ENCODE assay signal across 9 cellular contexts in the genomic region with DNA sequence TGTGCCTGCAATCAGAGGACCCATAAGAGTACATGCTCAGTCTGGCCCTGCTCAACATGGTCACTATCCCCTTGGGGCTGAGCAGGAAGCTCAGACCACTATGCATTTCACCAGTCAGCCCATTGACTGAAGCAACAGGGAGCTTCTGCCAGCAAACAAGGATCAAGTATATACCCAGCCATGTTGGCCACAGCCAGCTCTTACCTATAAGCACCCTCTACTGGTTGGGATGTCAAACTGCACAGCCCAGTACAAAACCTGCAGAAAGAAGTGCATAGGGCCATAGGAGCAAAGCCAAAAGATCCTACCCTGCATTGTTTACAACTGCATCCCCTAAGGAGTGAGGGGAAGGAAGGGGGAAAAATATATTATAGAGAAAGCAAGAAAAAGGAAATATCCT.
DNase-seq lines count a peak whose midpoint lies in the region; FAIRE-seq and TF ChIP-seq lines count a peak whose summit lies in the region.
"Had no signal": no experiment of that assay in that cellular context is flagged by ENCODE, and none has a peak within 500 bp of the region (broad histone marks: within the 10 kb centered on the region; RNA-seq: fewer than 3 reads in every experiment).

No MANE protein-coding gene starts in this region.

- H3K4me3 ChIP-seq in BE2C (ENCODE audit: low read depth, low read length) (no peak overlapping the region), iPS DF 6.9 (ENCODE audit: low read length) (no peak overlapping the region)

- H3K27me3 ChIP-seq in BE2C (no peaks in the 10 kb centered on the region), iPS DF 6.9 (ENCODE audit: control insufficient read depth, insufficient read depth, low read length) (no peaks in the 10 kb centered on the region)

- H3K27ac ChIP-seq in iPS DF 6.9 (ENCODE audit: low read length), result no peak overlapping the region
- H3K27ac ChIP-seq: epithelial cell of prostate had no signal

- DNase-seq in BE2C (peak; percentile 16), GM19239 (ENCODE audit: insufficient read length, low spot score) (no peak), SK-MEL-5 (ENCODE audit: low read depth, low spot score) (peak; percentile 57), iPS DF 6.9 (ENCODE audit: low read depth, low spot score) (peak; percentile 16), Ammon's horn (ENCODE audit: low spot score) (no peak), T-helper 9 cell (no peak), HPDE6-E6E7 (ENCODE audit: extremely low spot score) (no peak), epidermal melanocyte (ENCODE audit: insufficient read length, low spot score) (no peak)

- no peaks in the 10 kb centered on the region for H3K9me3 ChIP-seq in BE2C
- H3K9me3 ChIP-seq in iPS DF 6.9 (ENCODE audit: control insufficient read depth, insufficient read depth, low read length), result no peaks in the 10 kb centered on the region; the same call in 1 of the 2 replicates

- H3K4me1 ChIP-seq in BE2C (no peaks in the 10 kb centered on the region), iPS DF 6.9 (ENCODE audit: control insufficient read depth, insufficient read depth, low read length) (no peaks in the 10 kb centered on the region)

- FAIRE-seq in GM19239 (lab: Jason Lieb, UNC), result peak; percentile 86

- H3K36me3 ChIP-seq in BE2C, result no peaks in the 10 kb centered on the region
- no peaks in the 10 kb centered on the region for H3K36me3 ChIP-seq in iPS DF 6.9 (ENCODE audit: control insufficient read depth, insufficient read depth, low read length)

- in situ Hi-C loops in SK-MEL-5 (cut with HindIII; ENCODE audit: low pct_unique_long_range_greater_than_20kb, low sequenced_read_pairs), result no loop called here

- peak; percentile 55 for TF ChIP-seq CTCF in BE2C (IDR thresholded peaks at IDR 0.05; ENCODE audit: low read depth, low read length)

Comparison
In these comparisons a context has a peak if more than half of its experiments do, and no peak if none do; other contexts are left out.
1. DNase-seq: peak in BE2C (single experiment), SK-MEL-5 (single experiment) and iPS DF 6.9 (single experiment); none in GM19239 (single experiment), Ammon's horn (single experiment), T-helper 9 cell (single experiment), HPDE6-E6E7 (single experiment) and epidermal melanocyte (single experiment).